In genomic region chr17:69064476-69064875, GRCh38 we compare ENCODE assay signal across 21 cellular contexts. TPM values are rescaled to one million over a fixed set of nuclear protein-coding genes. Genes with fewer than 3 reads are reported as not detected.
DNase-seq lines count a peak whose midpoint lies in the region; ATAC-seq, FAIRE-seq and TF ChIP-seq lines count a peak whose summit lies in the region.
"Had no signal": no experiment of that assay in that cellular context is flagged by ENCODE, and none has a peak within 500 bp of the region (broad histone marks: within the 10 kb centered on the region; RNA-seq: fewer than 3 reads in every experiment).

No MANE protein-coding gene starts in this region.

- no peaks in the 10 kb centered on the region for H3K79me2 ChIP-seq in K562 (ENCODE audit: control insufficient read depth, insufficient read depth, low read length)
- no peaks in the 10 kb centered on the region for H3K79me2 ChIP-seq in osteoblast (ENCODE audit: insufficient read depth, low read length)

- peak; percentile 46; the same call in 1 of the 3 replicates for ATAC-seq in K562
- ATAC-seq: CD8-positive, alpha-beta T cell had no signal

- no peak for TF ChIP-seq RAD21 in K562 (CRISPR knock-in tag; conservative IDR thresholded peaks at IDR 0.05 in 1 of 2, IDR thresholded peaks at IDR 0.05 in 1 of 2)

- H2AFZ ChIP-seq in K562 (ENCODE audit: low read depth, low read length) = no peak overlapping the region
- H2AFZ ChIP-seq in osteoblast (ENCODE audit: low read length) = no peak overlapping the region
- H2AFZ ChIP-seq: GM23248 had no signal

- peaks cover 10 to 11% of the 10 kb centered on the region in 2 experiments; a peak in 2 of 5 replicates for H3K4me1 ChIP-seq in K562 (replicated peaks in 1 of 2; ENCODE audit: control insufficient read depth in 2 of 2, insufficient read depth in 2 of 2, low read length in 2 of 2)
- H3K4me1 ChIP-seq in osteoblast (ENCODE audit: insufficient read depth, low read length) = peaks cover 19% of the 10 kb centered on the region
- no peaks in the 10 kb centered on the region for H3K4me1 ChIP-seq in SJCRH30

- H3K27me3 ChIP-seq in K562 (ENCODE audit: control insufficient read depth in 2 of 2, insufficient read depth in 2 of 2, low read length in 2 of 2) (no peaks in the 10 kb centered on the region), osteoblast (ENCODE audit: insufficient read depth, low read length) (no peaks in the 10 kb centered on the region), SJCRH30 (no peaks in the 10 kb centered on the region)

- no peaks in the 10 kb centered on the region for H4K20me1 ChIP-seq in K562 (replicated peaks; ENCODE audit: control insufficient read depth, insufficient read depth, low read length)
- no peaks in the 10 kb centered on the region for H4K20me1 ChIP-seq in osteoblast (ENCODE audit: insufficient read depth, low read length)

- intact Hi-C loops in K562 (cut with micrococcal nuclease) = no loop called here

- TF ChIP-seq EP300 in K562 (IDR thresholded peaks at IDR 0.05; ENCODE audit: low read length) = no peak

- FAIRE-seq in K562 (lab: Jason Lieb, UNC) = no peak
- FAIRE-seq: D721Med had no signal

- H3K4me2 ChIP-seq in K562 (ENCODE audit: insufficient read depth, low read length) (no peak overlapping the region), osteoblast (ENCODE audit: insufficient read depth, low read length) (no peak overlapping the region)

- H3K36me3 ChIP-seq in K562 (ENCODE audit: control insufficient read depth, insufficient read depth, low read length) (no peaks in the 10 kb centered on the region), osteoblast (ENCODE audit: insufficient read depth, low read length) (no peaks in the 10 kb centered on the region), SJCRH30 (no peaks in the 10 kb centered on the region)

- CTCF ChIA-PET in K562 (lab: Yijun Ruan, JAX; ENCODE audit: low intra/inter-chr PET ratio) = no interaction called here

- TF ChIP-seq CTCF in K562 (IDR thresholded peaks at IDR 0.05 in 2 of 3, conservative IDR thresholded peaks at IDR 0.05 in 1 of 3; ENCODE audit: insufficient read depth in 2 of 3, low read depth in 1 of 3, low read length in 3 of 3) (no peak), osteoblast (IDR thresholded peaks at IDR 0.05; ENCODE audit: extremely low read depth, low read depth, low read length) (no peak)

- in situ Hi-C loops in KBM-7 (cut with MboI; ENCODE audit: low pct_unique_long_range_greater_than_20kb, low sequenced_read_pairs) (loop anchor here (25.0 kb wide), 2 partner anchors 173 to 277 kb away; partner anchors contain the start of gene ABCA10), K562 (cut with MboI) (no loop called here)

- no peak overlapping the region for H3K4me3 ChIP-seq in K562
- H3K4me3 ChIP-seq in osteoblast (ENCODE audit: insufficient read depth, low read length) = no peak overlapping the region
- no peak overlapping the region for H3K4me3 ChIP-seq in SJCRH30
- H3K4me3 ChIP-seq: GM23248 had no signal

- H3K9me3 ChIP-seq in K562 (replicated peaks; ENCODE audit: control insufficient read depth, insufficient read depth, low read depth, low read length) (no peaks in the 10 kb centered on the region), osteoblast (ENCODE audit: low read depth, low read length) (no peaks in the 10 kb centered on the region), SJCRH30 (replicated peaks) (no peaks in the 10 kb centered on the region)

- 41% methylated on average over 1 of the region's 1 CpG for WGBS in K562 (ENCODE audit: insufficient coverage, low coverage, missing lambda C conversion rate)

- H3K9ac ChIP-seq in K562 (ENCODE audit: insufficient read depth in 1 of 2, low read depth in 2 of 2, low read length in 2 of 2) = no peak overlapping the region
- H3K9ac ChIP-seq: GM23248 had no signal

- no peaks in the 10 kb centered on the region for H3K9me1 ChIP-seq in K562 (ENCODE audit: control insufficient read depth, insufficient read depth, low read length)

- no TSS peak for BruUV-seq in K562 (replicated peaks; lab: Mats Ljungman, UMichigan)

- POLR2A ChIA-PET in K562 (lab: Yijun Ruan, JAX) = no interaction called here

- DNase-seq in KBM-7 = peak; percentile 65
- DNase-seq in MV-4-11 (lab: John Stamatoyannopoulos, UW) = peak; percentile 38
- no peak for DNase-seq in K562 (ENCODE audit: extremely low read depth in 1 of 4, low spot score in 3 of 4)
- DNase-seq in osteoblast (ENCODE audit: insufficient read length, low spot score, missing footprints) = peak; percentile 25
- no peak for DNase-seq in SW480 (ENCODE audit: low spot score)
- no peak for DNase-seq in COLO829 (ENCODE audit: low spot score)
- no peak for DNase-seq in SJCRH30
- DNase-seq: CD8-positive, alpha-beta T cell; DMS79; GM23248; HCEC 1CT; KG1; NCI-H1105; NCI-H1694; NCI-H2107; NCI-H226; NCI-H524 treated with DMSO at 0.1 percent for 48 hours; RPMI8226; T-helper 1 cell had no signal

- H3K27ac ChIP-seq in K562 (ENCODE audit: extremely low read depth, low read depth, low read length) (no peak overlapping the region), osteoblast (ENCODE audit: low read depth, low read length) (no peak overlapping the region), SJCRH30 (no peak overlapping the region)
- H3K27ac ChIP-seq: GM23248 had no signal

- TF ChIP-seq POLR2A in K562 (conservative IDR thresholded peaks at IDR 0.05) = no peak

TF ChIP-seq in K562, 482 proteins besides CTCF, POLR2A, EP300 and RAD21:
- TF ChIP-seq NFE2 (IDR thresholded peaks at IDR 0.05; ENCODE audit: low read depth) (0 out of 2 replicates have a peak, but pooled peaks have one; percentile 24), JUND (IDR thresholded peaks at IDR 0.05; ENCODE audit: borderline replicate concordance, low read depth, low read length) (peak; percentile 48; the same call in 1 of the 2 replicates), JUND (tag; IDR thresholded peaks at IDR 0.05; ENCODE audit: borderline replicate concordance, low read depth, low read length) (no peak), FOSL1 (tag; conservative IDR thresholded peaks at IDR 0.05) (peak; percentile 55), ATF3 (IDR thresholded peaks at IDR 0.05) (peak; percentile 67), ATF3 (CRISPR knock-in tag; conservative IDR thresholded peaks at IDR 0.05) (no peak), SAP30 (IDR thresholded peaks at IDR 0.05; ENCODE audit: borderline replicate concordance, insufficient read depth, low read depth, low read length, poor library complexity, severe bottlenecking) (no peak)
TF ChIP-seq in K562: peak in this region for 4.

RNA-seq across cellular contexts. Expression of gene ABCA9, which starts 3.7 kb away (rescaled TPM):
- 0.46 TPM in 1 of 2 replicates, not detected in the other for total RNA-seq in K562 (2011; cell fraction: chromatin; rRNA removed; ENCODE audit: low replicate concordance)
- total RNA-seq in K562 (2011; cell fraction: nucleolus; rRNA removed) = 0.26 TPM in 1 of 2 replicates, not detected in the other
- total RNA-seq in K562 (2011; cell fraction: nucleoplasm; rRNA removed) = 0.07 TPM in 1 of 2 replicates, not detected in the other
- total RNA-seq in K562 (2014; rRNA removed) (0.98 TPM in 1 of 2 replicates, not detected in the other), K562 (2014; rRNA removed; fragmentation: Illumina TruSeq; extraction: Trizol) (not detected in 2 replicates), K562 (2015; rRNA removed; fragmentation: Illumina TruSeq; extraction: Trizol) (0.04 TPM in 1 of 2 replicates, not detected in the other), K562 (2021) (not detected in 2 replicates), osteoblast (16.8 and 23.2 TPM in 2 replicates)
- polyA plus RNA-seq in K562 (2011; rRNA removed) (0.24 TPM in 1 of 2 replicates, not detected in the other), K562 (2014; fragmentation: Illumina TruSeq; extraction: Trizol) (not detected in 2 replicates), K562 (2014; fragmentation: Nextera tagmentation; extraction: Ambion mirVana) (not detected), K562 (2014; rRNA removed) (0.01 TPM in 1 of 2 replicates, not detected in the other)
- not detected in 2 replicates for polyA plus RNA-seq in K562 (2011; cell fraction: cytosol; rRNA removed)
- 0.18 TPM in 1 of 2 replicates, not detected in the other for polyA plus RNA-seq in K562 (2011; cell fraction: nucleus; rRNA removed)
- polyA plus RNA-seq in K562 (2012) = 0.06 and 0.12 TPM in 2 replicates
- polyA minus RNA-seq in K562 (2011; rRNA and poly(A)+ RNA removed) = 0.09 TPM in 1 of 2 replicates, not detected in the other
- polyA minus RNA-seq in K562 (2011; cell fraction: cytosol; rRNA and poly(A)+ RNA removed) = not detected in 2 replicates
- polyA minus RNA-seq in K562 (2011; cell fraction: nucleus; rRNA and poly(A)+ RNA removed) = 0.11 and 0.40 TPM in 2 replicates
- total RNA-seq in SJCRH30 (2014; rRNA removed; shearing (Covaris generic)) = not detected in 2 replicates
- total RNA-seq: CD8-positive, alpha-beta T cell; M059J had no signal

Comparison
In these comparisons a context has a peak if more than half of its experiments do, and no peak if none do; other contexts are left out.
1. DNase-seq: peak in KBM-7 (single experiment), MV-4-11 (single experiment) and osteoblast (single experiment); none in K562 (0 of 4), SW480 (single experiment), COLO829 (single experiment) and SJCRH30 (0 of 2).